8 cellular contexts compared by ENCODE assay signal in genomic region chr5:179697993-179698934, GRCh38. TPM values are rescaled to one million over a fixed set of nuclear protein-coding genes. Genes with fewer than 3 reads are reported as not detected.
DNase-seq lines count a peak whose midpoint lies in the region; ATAC-seq and TF ChIP-seq lines count a peak whose summit lies in the region.

No MANE protein-coding gene starts in this region.

- no CpG with 5 or more reads among the region's 72 CpGs for WGBS in H9 (ENCODE audit: extremely low coverage, insufficient read length, low lambda C conversion rate)

- H3K27me3 ChIP-seq in H9 (ENCODE audit: insufficient read depth, low read length) (no peaks in the 10 kb centered on the region), neural cell (ENCODE audit: insufficient read depth, low read depth, low read length) (no peaks in the 10 kb centered on the region)

- TF ChIP-seq RAD21 in neural cell (conservative IDR thresholded peaks at IDR 0.05): peak; percentile 60

- no peak overlapping the region for H2BK12ac ChIP-seq in H9 (ENCODE audit: insufficient read length, low read depth, low read length)

- H3K4ac ChIP-seq in H9 (ENCODE audit: low read depth, low read length): peak overlapping the region; percentile 8; the same call in 1 of the 2 replicates

- no peak overlapping the region for H2AFZ ChIP-seq in H9 (ENCODE audit: low read length)
- peak overlapping the region; percentile 47 for H2AFZ ChIP-seq in neural cell (ENCODE audit: low read depth, low read length)

- H3K27ac ChIP-seq in H9 (ENCODE audit: insufficient read length, low read depth, low read length) (peak overlapping the region; percentile 90), neural cell (ENCODE audit: low read length) (peak overlapping the region; percentile 91)

- peaks cover 33% of the 10 kb centered on the region for H3K79me2 ChIP-seq in H9 (ENCODE audit: insufficient read depth, low read length)
- peaks cover 38% of the 10 kb centered on the region for H3K79me2 ChIP-seq in neural cell (replicated peaks; ENCODE audit: insufficient read depth, low read length)

- H3K36me3 ChIP-seq in ES-I3 (ENCODE audit: insufficient read depth, low read length): peaks cover 12% of the 10 kb centered on the region
- no peaks in the 10 kb centered on the region for H3K36me3 ChIP-seq in neural cell (ENCODE audit: insufficient read depth, low read length)

- peak overlapping the region; percentile 98 for H3K14ac ChIP-seq in H9 (ENCODE audit: insufficient read depth, low read length)

- H2AK5ac ChIP-seq in H9 (ENCODE audit: insufficient read length, low read length): no peak overlapping the region

- H4K91ac ChIP-seq in H9 (ENCODE audit: insufficient read length, low read depth, low read length): no peak overlapping the region

- no peaks in the 10 kb centered on the region for H3K9me3 ChIP-seq in ES-I3 (ENCODE audit: control insufficient read depth, insufficient read depth, low read length)
- H3K9me3 ChIP-seq in H9 (ENCODE audit: control insufficient read depth, low read depth, low read length): no peaks in the 10 kb centered on the region
- H3K9me3 ChIP-seq in neural cell (ENCODE audit: low read length): no peaks in the 10 kb centered on the region

- no peaks in the 10 kb centered on the region for H4K20me1 ChIP-seq in H9 (ENCODE audit: control insufficient read depth, insufficient read depth, insufficient read length)
- H4K20me1 ChIP-seq in neural cell (ENCODE audit: insufficient read depth): peaks cover 4% of the 10 kb centered on the region

- no peak overlapping the region for H3K56ac ChIP-seq in H9 (ENCODE audit: insufficient read length, low read depth, low read length)

- peaks cover 18 to 27% of the 10 kb centered on the region in 2 experiments for H3K4me1 Mint-ChIP-seq in H9
- peaks cover 50% of the 10 kb centered on the region for H3K4me1 Mint-ChIP-seq in stimulated activated naive CD8-positive, alpha-beta T cell treated with anti-CD3 and anti-CD28 coated beads, Interleukin-15, amount 100 ng/mL, for 72 hours

- peak overlapping the region; percentile 92 for H3K18ac ChIP-seq in H9 (ENCODE audit: insufficient read length, low read depth, low read length)

- H3F3A ChIP-seq in neural cell (ENCODE audit: insufficient read depth, low read length, poor library complexity, severe bottlenecking): no peaks in the 10 kb centered on the region

- no peaks in the 10 kb centered on the region for H3K27me3 Mint-ChIP-seq in H9 (ENCODE audit: low read depth)
- no peaks in the 10 kb centered on the region for H3K27me3 Mint-ChIP-seq in stimulated activated naive CD8-positive, alpha-beta T cell treated with anti-CD3 and anti-CD28 coated beads, Interleukin-15, amount 100 ng/mL, for 72 hours

- no peaks in the 10 kb centered on the region for H3K79me1 ChIP-seq in H9 (ENCODE audit: insufficient read depth, low read depth, low read length, poor library complexity, severe bottlenecking)

- H3K23ac ChIP-seq in H9 (ENCODE audit: insufficient read length, low read depth, low read length): no peak overlapping the region

- H2BK5ac ChIP-seq in H9 (ENCODE audit: insufficient read length, low read length): peak overlapping the region; percentile 36

- no peak for TF ChIP-seq CTCF in H9 (conservative IDR thresholded peaks at IDR 0.05)
- no peak for TF ChIP-seq CTCF in fibroblast of villous mesenchyme (IDR thresholded peaks at IDR 0.05; ENCODE audit: insufficient read depth, low read depth, low read length)
- TF ChIP-seq CTCF in neural cell (IDR thresholded peaks at IDR 0.05; ENCODE audit: poor library complexity, severe bottlenecking): peak; percentile 27

- H3K4me1 ChIP-seq in ES-I3 (ENCODE audit: insufficient read depth, low read length): peaks cover 4% of the 10 kb centered on the region; the same call in 1 of the 2 replicates
- peaks cover 3% of the 10 kb centered on the region; the same call in 1 of the 2 replicates for H3K4me1 ChIP-seq in H9 (ENCODE audit: insufficient read depth, low read length)

- H4K5ac ChIP-seq in H9 (ENCODE audit: insufficient read length, low read depth, low read length): no peak overlapping the region

- H3K27ac Mint-ChIP-seq in H9: peak overlapping the region; percentile 96 to 100 (median 97)
- H3K27ac Mint-ChIP-seq in stimulated activated naive CD8-positive, alpha-beta T cell treated with anti-CD3 and anti-CD28 coated beads, Interleukin-15, amount 100 ng/mL, for 72 hours: peak overlapping the region; percentile 97 to 100

- H3K4me2 ChIP-seq in H9 (ENCODE audit: insufficient read depth, insufficient read length, low read length) (peak overlapping the region; percentile 87), neural cell (ENCODE audit: low read length) (peak overlapping the region; percentile 82)

- H3K23me2 ChIP-seq in H9 (ENCODE audit: insufficient read length, low read depth, low read length, poor library complexity, severe bottlenecking): peaks cover 7% of the 10 kb centered on the region

- peaks cover 0 to 6% of the 10 kb centered on the region in 2 experiments; a peak in 3 of 5 replicates for H3K9me3 Mint-ChIP-seq in H9
- no peaks in the 10 kb centered on the region for H3K9me3 Mint-ChIP-seq in stimulated activated naive CD8-positive, alpha-beta T cell treated with anti-CD3 and anti-CD28 coated beads, Interleukin-15, amount 100 ng/mL, for 72 hours

- no peak overlapping the region for H2BK20ac ChIP-seq in H9 (ENCODE audit: low read depth, low read length, poor library complexity, severe bottlenecking)

- TF ChIP-seq EP300 in neural cell (conservative IDR thresholded peaks at IDR 0.05; ENCODE audit: poor library complexity, severe bottlenecking): peak; percentile 68

- peak overlapping the region; percentile 98 for H3K9ac ChIP-seq in ES-I3 (ENCODE audit: low read depth, low read length)
- peak overlapping the region; percentile 94 for H3K9ac ChIP-seq in H9 (ENCODE audit: extremely low read depth, insufficient read length, low read length)
- peak overlapping the region; percentile 94 for H3K9ac ChIP-seq in neural cell (ENCODE audit: low read length)

- peak; percentile 84 for TF ChIP-seq POLR2A in Raji (IDR thresholded peaks at IDR 0.05; ENCODE audit: insufficient read depth, low read depth, low read length)

- no peak overlapping the region for H4K8ac ChIP-seq in H9 (replicated peaks; ENCODE audit: insufficient read length, low read depth, low read length)

- peak; percentile 100 for DNase-seq in H9
- peak; percentile 99 for DNase-seq in M059J (ENCODE audit: low read depth)
- DNase-seq in activated gamma-delta T cell treated with Interleukin-2 at 50 U/mL for 16 hours: peak; percentile 98
- peak; percentile 99 for DNase-seq in fibroblast of villous mesenchyme (ENCODE audit: low read depth)
- DNase-seq in stimulated activated naive CD8-positive, alpha-beta T cell treated with anti-CD3 and anti-CD28 coated beads, Interleukin-15, amount 100 ng/mL, for 72 hours: peak; percentile 99

- H2BK120ac ChIP-seq in H9 (ENCODE audit: low read depth, low read length, poor library complexity, severe bottlenecking): no peak overlapping the region

- ATAC-seq in stimulated activated naive CD8-positive, alpha-beta T cell treated with anti-CD3 and anti-CD28 coated beads, Interleukin-15, amount 100 ng/mL, for 72 hours: peak; percentile 93

- H3K9me2 ChIP-seq in neural cell (ENCODE audit: insufficient read depth, low read length): no peaks in the 10 kb centered on the region

- H3K4me3 ChIP-seq in fibroblast of villous mesenchyme (ENCODE audit: low read depth, low read length) (peak overlapping the region; percentile 75), neural cell (ENCODE audit: low read length) (peak overlapping the region; percentile 95)

- H3K36me3 Mint-ChIP-seq in H9 (ENCODE audit: insufficient read depth in 1 of 3, low read depth in 3 of 3): peaks cover 24 to 34% (median 25%) of the 10 kb centered on the region in 3 experiments

- peak overlapping the region; percentile 92 to 99 for H3K4me3 Mint-ChIP-seq in H9
- peak overlapping the region; percentile 97 for H3K4me3 Mint-ChIP-seq in stimulated activated naive CD8-positive, alpha-beta T cell treated with anti-CD3 and anti-CD28 coated beads, Interleukin-15, amount 100 ng/mL, for 72 hours

- H2BK15ac ChIP-seq in H9 (ENCODE audit: low read depth, low read length): no peak overlapping the region

- H3T11ph ChIP-seq in H9 (ENCODE audit: low read length): no peak overlapping the region

TF ChIP-seq in neural cell, 6 proteins besides CTCF, POLR2A, EP300 and RAD21 (continues in another document):
- TF ChIP-seq TAF1 (IDR thresholded peaks at IDR 0.05; ENCODE audit: low read depth) (peak; percentile 59), POLR2AphosphoS5 (IDR thresholded peaks at IDR 0.05) (peak; percentile 69), MXI1 (conservative IDR thresholded peaks at IDR 0.05; ENCODE audit: poor library complexity, severe bottlenecking) (peak; percentile 83), SMC3 (conservative IDR thresholded peaks at IDR 0.05; ENCODE audit: poor library complexity) (peak; percentile 61), EZH2 (IDR thresholded peaks at IDR 0.05; ENCODE audit: borderline replicate concordance, insufficient read depth, low read length, poor library complexity, severe bottlenecking) (no peak)

RNA-seq across cellular contexts. Expression of gene CANX, which starts 0.5 kb away (rescaled TPM):
- total RNA-seq in H9 (2021): 518 and 538 TPM in 2 replicates
- 625 and 681 TPM in 2 replicates for total RNA-seq in M059J (2014; rRNA removed; shearing (Covaris generic))
- total RNA-seq in fibroblast of villous mesenchyme: 628 and 886 TPM in 2 replicates
- polyA plus RNA-seq in neural cell: 227 and 232 TPM in 2 replicates
- 346 and 374 TPM in 2 replicates for polyA minus RNA-seq in neural cell

RNA-seq across cellular contexts. Expression of gene CBY3, which starts 17.4 kb away (rescaled TPM):
- total RNA-seq in H9 (2021) (0.50 and 1.6 TPM in 2 replicates), fibroblast of villous mesenchyme (0.32 TPM in 1 of 2 replicates, not detected in the other)
- total RNA-seq in M059J (2014; rRNA removed; shearing (Covaris generic)): not detected in 2 replicates
- 0.90 TPM in 1 of 2 replicates, not detected in the other for polyA plus RNA-seq in neural cell
- not detected in 2 replicates for polyA minus RNA-seq in neural cell

RNA-seq across cellular contexts. Expression of gene MAML1, which starts 34.4 kb away (rescaled TPM):
- total RNA-seq in H9 (2021) (50.8 and 51.1 TPM in 2 replicates), fibroblast of villous mesenchyme (12.1 and 13.9 TPM in 2 replicates)
- total RNA-seq in M059J (2014; rRNA removed; shearing (Covaris generic)): 7.5 and 17.2 TPM in 2 replicates
- polyA plus RNA-seq in neural cell: 6.8 and 8.4 TPM in 2 replicates
- 21.8 and 22.9 TPM in 2 replicates for polyA minus RNA-seq in neural cell

Comparison
In these comparisons a context has a peak if more than half of its experiments do, and no peak if none do; other contexts are left out.
1. Peak in every context shown above with its lines: DNase-seq, ATAC-seq, H3K4me3 ChIP-seq and H3K27ac ChIP-seq.